1 cellular context compared by ENCODE assay signal in the genomic region with DNA sequence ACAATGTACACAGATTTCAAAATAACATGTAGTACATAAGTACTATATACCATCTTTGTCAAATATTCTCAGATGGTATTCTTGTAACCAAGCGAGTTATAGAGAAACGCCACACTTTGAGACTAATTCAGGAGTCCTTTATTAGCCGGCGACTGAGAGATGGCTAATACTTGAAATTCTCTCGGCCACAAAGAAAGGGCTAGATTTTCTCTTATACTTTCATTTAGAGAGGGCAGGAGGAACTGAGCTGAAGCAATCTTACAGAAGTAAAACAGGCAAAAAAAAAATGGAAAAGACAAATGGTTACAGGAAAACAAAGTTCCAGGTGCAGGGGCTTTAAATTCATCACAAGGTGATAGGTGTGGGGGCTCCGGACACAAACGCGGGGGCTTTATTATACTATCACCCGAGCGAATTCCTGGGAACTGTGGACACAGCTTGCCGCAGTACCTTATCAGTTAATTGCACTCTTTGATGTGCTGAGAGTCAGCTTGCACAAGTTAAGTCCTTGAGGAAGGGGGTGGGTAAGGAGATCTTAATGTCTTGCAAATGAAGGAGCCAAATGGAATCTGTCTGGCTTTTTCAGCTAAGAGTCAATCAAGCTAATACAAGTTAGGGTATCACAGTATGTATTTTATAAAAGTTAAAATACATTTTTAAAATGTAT.
TF ChIP-seq lines count a peak whose summit lies in the region.

No MANE protein-coding gene starts in this region.

TF ChIP-seq in H1, 55 proteins besides CTCF, POLR2A, EP300 and RAD21:
- peak; percentile 61 for TF ChIP-seq CEBPB (IDR thresholded peaks at IDR 0.05; ENCODE audit: low read depth, low read length)
- TF ChIP-seq CREB1 (IDR thresholded peaks at IDR 0.05): no peak
- TF ChIP-seq SIX5 (IDR thresholded peaks at IDR 0.05; ENCODE audit: low read depth, low read length): no peak
- TF ChIP-seq SUZ12 (IDR thresholded peaks at IDR 0.05; ENCODE audit: low read length): no peak
- 0 out of 2 replicates have a peak, but pooled peaks have one; percentile 40 for TF ChIP-seq SP1 (IDR thresholded peaks at IDR 0.05; ENCODE audit: low read depth, low read length)
- no peak for TF ChIP-seq CHD1 (IDR thresholded peaks at IDR 0.05; ENCODE audit: low read depth, low read length)
- peak; percentile 89 for TF ChIP-seq TCF12 (IDR thresholded peaks at IDR 0.05; ENCODE audit: low read depth, low read length)
- TF ChIP-seq SP2 (IDR thresholded peaks at IDR 0.05; ENCODE audit: low read length): no peak
- peak; percentile 81 for TF ChIP-seq NANOG (IDR thresholded peaks at IDR 0.05; ENCODE audit: insufficient read depth, low read depth, low read length, poor library complexity, severe bottlenecking)
- TF ChIP-seq NRF1 (IDR thresholded peaks at IDR 0.05; ENCODE audit: low read depth, low read length): no peak
- TF ChIP-seq, protein P1, sequence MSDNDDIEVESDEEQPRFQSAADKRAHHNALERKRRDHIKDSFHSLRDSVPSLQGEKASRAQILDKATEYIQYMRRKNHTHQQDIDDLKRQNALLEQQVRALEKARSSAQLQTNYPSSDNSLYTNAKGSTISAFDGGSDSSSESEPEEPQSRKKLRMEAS (IDR thresholded peaks at IDR 0.05): no peak
- TF ChIP-seq TEAD4 (IDR thresholded peaks at IDR 0.05; ENCODE audit: low read depth, low read length): 0 out of 2 replicates have a peak, but pooled peaks have one; percentile 23
- no peak for TF ChIP-seq POU5F1 (IDR thresholded peaks at IDR 0.05; ENCODE audit: low read depth, low read length)
- TF ChIP-seq TAF7 (optimal IDR thresholded peaks at IDR 0.05; ENCODE audit: borderline replicate concordance, low read depth, low read length): no peak
- no peak for TF ChIP-seq SP4 (IDR thresholded peaks at IDR 0.05; ENCODE audit: low read length)
- TF ChIP-seq, protein P2, sequence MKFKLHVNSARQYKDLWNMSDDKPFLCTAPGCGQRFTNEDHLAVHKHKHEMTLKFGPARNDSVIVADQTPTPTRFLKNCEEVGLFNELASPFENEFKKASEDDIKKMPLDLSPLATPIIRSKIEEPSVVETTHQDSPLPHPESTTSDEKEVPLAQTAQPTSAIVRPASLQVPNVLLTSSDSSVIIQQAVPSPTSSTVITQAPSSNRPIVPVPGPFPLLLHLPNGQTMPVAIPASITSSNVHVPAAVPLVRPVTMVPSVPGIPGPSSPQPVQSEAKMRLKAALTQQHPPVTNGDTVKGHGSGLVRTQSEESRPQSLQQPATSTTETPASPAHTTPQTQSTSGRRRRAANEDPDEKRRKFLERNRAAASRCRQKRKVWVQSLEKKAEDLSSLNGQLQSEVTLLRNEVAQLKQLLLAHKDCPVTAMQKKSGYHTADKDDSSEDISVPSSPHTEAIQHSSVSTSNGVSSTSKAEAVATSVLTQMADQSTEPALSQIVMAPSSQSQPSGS (IDR thresholded peaks at IDR 0.05; ENCODE audit: low read length): no peak
- TF ChIP-seq, protein P3, sequence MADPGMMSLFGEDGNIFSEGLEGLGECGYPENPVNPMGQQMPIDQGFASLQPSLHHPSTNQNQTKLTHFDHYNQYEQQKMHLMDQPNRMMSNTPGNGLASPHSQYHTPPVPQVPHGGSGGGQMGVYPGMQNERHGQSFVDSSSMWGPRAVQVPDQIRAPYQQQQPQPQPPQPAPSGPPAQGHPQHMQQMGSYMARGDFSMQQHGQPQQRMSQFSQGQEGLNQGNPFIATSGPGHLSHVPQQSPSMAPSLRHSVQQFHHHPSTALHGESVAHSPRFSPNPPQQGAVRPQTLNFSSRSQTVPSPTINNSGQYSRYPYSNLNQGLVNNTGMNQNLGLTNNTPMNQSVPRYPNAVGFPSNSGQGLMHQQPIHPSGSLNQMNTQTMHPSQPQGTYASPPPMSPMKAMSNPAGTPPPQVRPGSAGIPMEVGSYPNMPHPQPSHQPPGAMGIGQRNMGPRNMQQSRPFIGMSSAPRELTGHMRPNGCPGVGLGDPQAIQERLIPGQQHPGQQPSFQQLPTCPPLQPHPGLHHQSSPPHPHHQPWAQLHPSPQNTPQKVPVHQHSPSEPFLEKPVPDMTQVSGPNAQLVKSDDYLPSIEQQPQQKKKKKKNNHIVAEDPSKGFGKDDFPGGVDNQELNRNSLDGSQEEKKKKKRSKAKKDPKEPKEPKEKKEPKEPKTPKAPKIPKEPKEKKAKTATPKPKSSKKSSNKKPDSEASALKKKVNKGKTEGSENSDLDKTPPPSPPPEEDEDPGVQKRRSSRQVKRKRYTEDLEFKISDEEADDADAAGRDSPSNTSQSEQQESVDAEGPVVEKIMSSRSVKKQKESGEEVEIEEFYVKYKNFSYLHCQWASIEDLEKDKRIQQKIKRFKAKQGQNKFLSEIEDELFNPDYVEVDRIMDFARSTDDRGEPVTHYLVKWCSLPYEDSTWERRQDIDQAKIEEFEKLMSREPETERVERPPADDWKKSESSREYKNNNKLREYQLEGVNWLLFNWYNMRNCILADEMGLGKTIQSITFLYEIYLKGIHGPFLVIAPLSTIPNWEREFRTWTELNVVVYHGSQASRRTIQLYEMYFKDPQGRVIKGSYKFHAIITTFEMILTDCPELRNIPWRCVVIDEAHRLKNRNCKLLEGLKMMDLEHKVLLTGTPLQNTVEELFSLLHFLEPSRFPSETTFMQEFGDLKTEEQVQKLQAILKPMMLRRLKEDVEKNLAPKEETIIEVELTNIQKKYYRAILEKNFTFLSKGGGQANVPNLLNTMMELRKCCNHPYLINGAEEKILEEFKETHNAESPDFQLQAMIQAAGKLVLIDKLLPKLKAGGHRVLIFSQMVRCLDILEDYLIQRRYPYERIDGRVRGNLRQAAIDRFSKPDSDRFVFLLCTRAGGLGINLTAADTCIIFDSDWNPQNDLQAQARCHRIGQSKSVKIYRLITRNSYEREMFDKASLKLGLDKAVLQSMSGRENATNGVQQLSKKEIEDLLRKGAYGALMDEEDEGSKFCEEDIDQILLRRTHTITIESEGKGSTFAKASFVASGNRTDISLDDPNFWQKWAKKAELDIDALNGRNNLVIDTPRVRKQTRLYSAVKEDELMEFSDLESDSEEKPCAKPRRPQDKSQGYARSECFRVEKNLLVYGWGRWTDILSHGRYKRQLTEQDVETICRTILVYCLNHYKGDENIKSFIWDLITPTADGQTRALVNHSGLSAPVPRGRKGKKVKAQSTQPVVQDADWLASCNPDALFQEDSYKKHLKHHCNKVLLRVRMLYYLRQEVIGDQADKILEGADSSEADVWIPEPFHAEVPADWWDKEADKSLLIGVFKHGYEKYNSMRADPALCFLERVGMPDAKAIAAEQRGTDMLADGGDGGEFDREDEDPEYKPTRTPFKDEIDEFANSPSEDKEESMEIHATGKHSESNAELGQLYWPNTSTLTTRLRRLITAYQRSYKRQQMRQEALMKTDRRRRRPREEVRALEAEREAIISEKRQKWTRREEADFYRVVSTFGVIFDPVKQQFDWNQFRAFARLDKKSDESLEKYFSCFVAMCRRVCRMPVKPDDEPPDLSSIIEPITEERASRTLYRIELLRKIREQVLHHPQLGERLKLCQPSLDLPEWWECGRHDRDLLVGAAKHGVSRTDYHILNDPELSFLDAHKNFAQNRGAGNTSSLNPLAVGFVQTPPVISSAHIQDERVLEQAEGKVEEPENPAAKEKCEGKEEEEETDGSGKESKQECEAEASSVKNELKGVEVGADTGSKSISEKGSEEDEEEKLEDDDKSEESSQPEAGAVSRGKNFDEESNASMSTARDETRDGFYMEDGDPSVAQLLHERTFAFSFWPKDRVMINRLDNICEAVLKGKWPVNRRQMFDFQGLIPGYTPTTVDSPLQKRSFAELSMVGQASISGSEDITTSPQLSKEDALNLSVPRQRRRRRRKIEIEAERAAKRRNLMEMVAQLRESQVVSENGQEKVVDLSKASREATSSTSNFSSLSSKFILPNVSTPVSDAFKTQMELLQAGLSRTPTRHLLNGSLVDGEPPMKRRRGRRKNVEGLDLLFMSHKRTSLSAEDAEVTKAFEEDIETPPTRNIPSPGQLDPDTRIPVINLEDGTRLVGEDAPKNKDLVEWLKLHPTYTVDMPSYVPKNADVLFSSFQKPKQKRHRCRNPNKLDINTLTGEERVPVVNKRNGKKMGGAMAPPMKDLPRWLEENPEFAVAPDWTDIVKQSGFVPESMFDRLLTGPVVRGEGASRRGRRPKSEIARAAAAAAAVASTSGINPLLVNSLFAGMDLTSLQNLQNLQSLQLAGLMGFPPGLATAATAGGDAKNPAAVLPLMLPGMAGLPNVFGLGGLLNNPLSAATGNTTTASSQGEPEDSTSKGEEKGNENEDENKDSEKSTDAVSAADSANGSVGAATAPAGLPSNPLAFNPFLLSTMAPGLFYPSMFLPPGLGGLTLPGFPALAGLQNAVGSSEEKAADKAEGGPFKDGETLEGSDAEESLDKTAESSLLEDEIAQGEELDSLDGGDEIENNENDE (IDR thresholded peaks at IDR 0.05; ENCODE audit: insufficient replicate concordance, low read length): no peak
- TF ChIP-seq, protein P4, sequence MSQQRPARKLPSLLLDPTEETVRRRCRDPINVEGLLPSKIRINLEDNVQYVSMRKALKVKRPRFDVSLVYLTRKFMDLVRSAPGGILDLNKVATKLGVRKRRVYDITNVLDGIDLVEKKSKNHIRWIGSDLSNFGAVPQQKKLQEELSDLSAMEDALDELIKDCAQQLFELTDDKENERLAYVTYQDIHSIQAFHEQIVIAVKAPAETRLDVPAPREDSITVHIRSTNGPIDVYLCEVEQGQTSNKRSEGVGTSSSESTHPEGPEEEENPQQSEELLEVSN (IDR thresholded peaks at IDR 0.05): no peak
- no peak for TF ChIP-seq MAFK (IDR thresholded peaks at IDR 0.05; ENCODE audit: low read depth, low read length)
- TF ChIP-seq RFX5 (IDR thresholded peaks at IDR 0.05; ENCODE audit: borderline replicate concordance, low read depth, low read length): no peak
- TF ChIP-seq BACH1 (IDR thresholded peaks at IDR 0.05; ENCODE audit: low read length): no peak
- TF ChIP-seq KDM5A (IDR thresholded peaks at IDR 0.05; ENCODE audit: low read length): no peak
- TF ChIP-seq CBX5 (IDR thresholded peaks at IDR 0.05; ENCODE audit: low read depth, low read length): no peak
- TF ChIP-seq CHD2 (IDR thresholded peaks at IDR 0.05; ENCODE audit: low read length): no peak
- TF ChIP-seq CBX8 (IDR thresholded peaks at IDR 0.05; ENCODE audit: borderline replicate concordance, low read depth, low read length): no peak
- TF ChIP-seq PHF8 (conservative IDR thresholded peaks at IDR 0.05; ENCODE audit: low read depth, low read length): no peak
TF ChIP-seq in H1: peak in this region for 5.
